ENCODE assay signal across 8 cellular contexts in the genomic region with DNA sequence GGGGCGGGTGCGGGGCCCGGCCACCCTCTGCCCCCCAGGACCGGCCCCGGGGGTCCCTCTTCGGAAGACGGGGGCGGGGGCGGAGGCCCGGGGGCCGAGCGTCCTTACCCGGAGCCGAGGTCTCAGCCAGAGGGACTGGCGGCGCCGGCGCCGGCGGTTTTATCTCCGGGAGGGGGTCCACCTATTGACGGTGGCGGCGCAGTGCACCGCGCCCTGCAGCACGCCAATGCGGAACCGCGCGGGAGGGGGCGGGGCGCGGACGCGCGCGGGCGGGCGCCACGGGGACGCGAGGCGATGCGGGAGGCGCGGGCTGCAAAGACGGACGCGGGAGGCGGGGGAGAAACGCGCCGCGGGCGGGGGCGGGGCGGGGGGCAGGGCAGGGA. TPM values are rescaled to one million over a fixed set of nuclear protein-coding genes. Genes with fewer than 3 reads are reported as not detected.
A peak's percentile ranks its signal among the peaks of the same experiment; 100 is the strongest.
DNase-seq lines count a peak whose midpoint lies in the region; ATAC-seq lines count a peak whose summit lies in the region.

A gene (minus strand): TSS at position 134 of the 383 bp plus-strand sequence. CDS start 1,320 bp downstream, outside the sequence.

- H3K27me3 ChIP-seq in MG63, result no peaks in the 10 kb centered on the region; the same call in 1 of the 2 replicates

- no peaks in the 10 kb centered on the region for H3K9me3 ChIP-seq in MG63

- peak; percentile 3 to 46 for ATAC-seq in left cardiac atrium
- no peak for ATAC-seq in GM19023 (IDR thresholded peaks at IDR 0.05; ENCODE audit: unreplicated experiment)

- H3K36me3 ChIP-seq in MG63, result no peaks in the 10 kb centered on the region; the same call in none of the 2 replicates

- H3K4me3 ChIP-seq in MG63 (peak within 1 kb of the TSS; percentile 39), skin epidermis (peak within 1 kb of the TSS in 6 of 7 experiments; percentile 14 to 38 (median 22))

- intact Hi-C loops in left cardiac atrium (cut with DNase I), result no loop called here

- H3K27ac ChIP-seq in skin epidermis, result no peak within 1 kb of the TSS

- DNase-seq in D341Med (ENCODE audit: low spot score) (peak; percentile 91), MG63 (peak; percentile 50), left cardiac atrium (peak; percentile 67), HPDE6-E6E7 (ENCODE audit: extremely low spot score) (no peak), GDM1 (lab: John Stamatoyannopoulos, UW) (no peak)
- DNase-seq in activated effector memory CD4-positive, alpha-beta T cell treated with anti-CD3 and anti-CD28 coated beads, Interleukin-2, amount 50 U/mL, for 16 hours, result peak; percentile 85

RNA-seq across cellular contexts. Expression of the gene that starts here (rescaled TPM):
- total RNA-seq in MG63 (2014; rRNA removed; shearing (Covaris generic); ENCODE audit: low replicate concordance), result 62.5 and 113 TPM in 2 replicates
- total RNA-seq in left cardiac atrium, result 100 to 1,000 TPM; 656 to 679 TPM

Comparison
In these comparisons a context has a peak if more than half of its experiments do, and no peak if none do; other contexts are left out.
1. DNase-seq: peak in D341Med (single experiment), MG63 (single experiment), activated effector memory CD4-positive, alpha-beta T cell treated with anti-CD3 and anti-CD28 coated beads, Interleukin-2, amount 50 U/mL, for 16 hours (single experiment) and left cardiac atrium (single experiment); none in HPDE6-E6E7 (single experiment) and GDM1 (single experiment).